ENCODE assay signal across 8 cellular contexts in genomic region chr19:53792721-53793433, GRCh38. TPM values are rescaled to one million over a fixed set of nuclear protein-coding genes. Genes with fewer than 3 reads are reported as not detected.
DNase-seq lines count a peak whose midpoint lies in the region; ATAC-seq and TF ChIP-seq lines count a peak whose summit lies in the region.

No MANE protein-coding gene starts in this region.

- no peaks in the 10 kb centered on the region for H3K36me3 ChIP-seq in cardiac muscle cell
- no peaks in the 10 kb centered on the region for H3K36me3 ChIP-seq in psoas muscle (ENCODE audit: insufficient read depth in 1 of 2, low read depth in 1 of 2)
- no peaks in the 10 kb centered on the region for H3K36me3 ChIP-seq in vagina

- intact Hi-C loops in psoas muscle (cut with DNase I) (loop anchor here in 1 of 2 donors (1.0 to 5.0 kb wide), 2 partner anchors 20 to 239 kb away; no protein-coding TSS in a partner anchor), vagina (cut with DNase I) (no loop called here)

- H3K4me1 ChIP-seq in cardiac muscle cell (ENCODE audit: low read depth), result no peaks in the 10 kb centered on the region
- no peaks in the 10 kb centered on the region for H3K4me1 ChIP-seq in psoas muscle
- no peaks in the 10 kb centered on the region for H3K4me1 ChIP-seq in vagina

- no peak overlapping the region for H3K27ac ChIP-seq in cardiac muscle cell
- no peak overlapping the region for H3K27ac ChIP-seq in psoas muscle
- no peak overlapping the region for H3K27ac ChIP-seq in vagina

- TF ChIP-seq CTCF in cardiac muscle cell (IDR thresholded peaks at IDR 0.05; ENCODE audit: low read depth, low read length) (peak; percentile 100), psoas muscle (IDR thresholded peaks at IDR 0.05) (peak; percentile 83), vagina (IDR thresholded peaks at IDR 0.05) (peak; percentile 86 to 95 (median 89))

- in situ Hi-C loops in Caki2 (cut with HindIII; ENCODE audit: low pct_unique_long_range_greater_than_20kb, low sequenced_read_pairs), result no loop called here

- H3K4me3 ChIP-seq in cardiac muscle cell, result no peak overlapping the region
- H3K4me3 ChIP-seq in psoas muscle, result no peak overlapping the region
- H3K4me3 ChIP-seq in vagina, result no peak overlapping the region

- TF ChIP-seq POLR2A in vagina (IDR thresholded peaks at IDR 0.05), result no peak

- H3K9me3 ChIP-seq in cardiac muscle cell (ENCODE audit: low read depth) (no peaks in the 10 kb centered on the region), psoas muscle (no peaks in the 10 kb centered on the region), vagina (no peaks in the 10 kb centered on the region)

- peak; percentile 78 for ATAC-seq in GM21825 (IDR thresholded peaks at IDR 0.05; ENCODE audit: unreplicated experiment)
- ATAC-seq in psoas muscle, result peak in 3 of 4 donors; percentile 61 to 74 (median 68)

- WGBS in psoas muscle, 3 donors, result 17 to 19% (median 17%) methylated on average over 10 of the region's 10 CpGs

- H3K27me3 ChIP-seq in cardiac muscle cell (no peaks in the 10 kb centered on the region), psoas muscle (ENCODE audit: insufficient read depth in 3 of 3, low read length in 2 of 3) (no peaks in the 10 kb centered on the region), vagina (no peaks in the 10 kb centered on the region)

- DNase-seq in Caki2 (ENCODE audit: low read depth), result peak; percentile 78
- peak; percentile 53 for DNase-seq in NCI-H1092 treated with DMSO at 0.1 percent for 48 hours (lab: John Stamatoyannopoulos, UW)
- DNase-seq in SW480 (ENCODE audit: low spot score), result peak; percentile 90
- peak; percentile 64 for DNase-seq in activated naive CD8-positive, alpha-beta T cell treated with anti-CD3 and anti-CD28 coated beads, Interleukin-2, amount 50 U/mL, for 16 hours (ENCODE audit: low read depth, low spot score)
- DNase-seq in cardiac muscle cell (ENCODE audit: low read depth in 1 of 2, low spot score in 1 of 2), result peak; percentile 87 to 94
- DNase-seq in psoas muscle, result peak; percentile 74 to 85
- DNase-seq in vagina (ENCODE audit: extremely low spot score in 2 of 2), result no peak

RNA-seq across cellular contexts. Expression of gene NLRP12, which starts 31.2 kb away (rescaled TPM):
- not detected in 2 replicates for total RNA-seq in Caki2 (2014; rRNA removed; shearing (Covaris generic); ENCODE audit: low replicate concordance)
- total RNA-seq in cardiac muscle cell (0.21 TPM in 1 of 2 replicates, not detected in the other), psoas muscle (under 1 TPM; 0.16 to 0.44 (median 0.21) TPM), vagina (0.49 TPM)
- polyA plus RNA-seq in cardiac muscle cell (not detected in 2 replicates), psoas muscle (under 1 TPM; 0.04 to 0.17 (median 0.05) TPM)

Comparison
In these comparisons a context has a peak if more than half of its experiments do, and no peak if none do; other contexts are left out.
1. DNase-seq: peak in Caki2 (single experiment), NCI-H1092 treated with DMSO at 0.1 percent for 48 hours (single experiment), SW480 (single experiment), activated naive CD8-positive, alpha-beta T cell treated with anti-CD3 and anti-CD28 coated beads, Interleukin-2, amount 50 U/mL, for 16 hours (single experiment), cardiac muscle cell (2 of 2) and psoas muscle (2 of 2); none in vagina (0 of 2).
2. Peak in every context shown above with its lines, with median percentiles within 50 percentile points of each other: CTCF ChIP-seq.